In genomic region chr2:42971947-42972736, GRCh38 we compare ENCODE assay signal across 17 cellular contexts.
DNase-seq lines count a peak whose midpoint lies in the region; ATAC-seq and TF ChIP-seq lines count a peak whose summit lies in the region.
"Had no signal": no experiment of that assay in that cellular context is flagged by ENCODE, and none has a peak within 500 bp of the region (broad histone marks: within the 10 kb centered on the region; RNA-seq: fewer than 3 reads in every experiment).

No MANE protein-coding gene starts in this region.

- no peak for TF ChIP-seq CTCF in CD4-positive, alpha-beta T cell (IDR thresholded peaks at IDR 0.05)

- no peaks in the 10 kb centered on the region for H3K27me3 Mint-ChIP-seq in activated CD4-positive, alpha-beta T cell treated with anti-CD3 and anti-CD28 coated beads for 36 hours
- H3K27me3 Mint-ChIP-seq in CD4-positive, alpha-beta T cell, result no peaks in the 10 kb centered on the region
- H3K27me3 Mint-ChIP-seq: type B pancreatic cell had no signal

- H3K9me3 ChIP-seq in CD4-positive, alpha-beta T cell (ENCODE audit: control insufficient read depth, low read length), result no peaks in the 10 kb centered on the region
- H3K9me3 ChIP-seq: A549, ascending aorta had no signal

- no peaks in the 10 kb centered on the region for H3K27me3 ChIP-seq in CD4-positive, alpha-beta T cell (ENCODE audit: control insufficient read depth, insufficient read depth, low read length)
- H3K27me3 ChIP-seq: ascending aorta had no signal

- no peaks in the 10 kb centered on the region for H3K9me3 Mint-ChIP-seq in activated CD4-positive, alpha-beta T cell treated with anti-CD3 and anti-CD28 coated beads for 36 hours (ENCODE audit: low read depth)
- no peaks in the 10 kb centered on the region for H3K9me3 Mint-ChIP-seq in CD4-positive, alpha-beta T cell
- H3K9me3 Mint-ChIP-seq: neural crest cell had no signal

- intact Hi-C loops in activated CD4-positive, alpha-beta T cell treated with anti-CD3 and anti-CD28 coated beads for 36 hours (cut with DNase I, micrococcal nuclease), result loop anchor here in 1 of 2 experiments (10.0 kb wide), 1 partner anchor 153 kb away; no protein-coding TSS in a partner anchor
- intact Hi-C loops in CD4-positive, alpha-beta T cell (cut with DNase I, micrococcal nuclease), result loop anchor here in 1 of 2 experiments (10.0 kb wide), 1 partner anchor 153 kb away; no protein-coding TSS in a partner anchor

- H3K36me3 Mint-ChIP-seq in activated CD4-positive, alpha-beta T cell treated with anti-CD3 and anti-CD28 coated beads for 36 hours (ENCODE audit: low read depth), result no peaks in the 10 kb centered on the region
- no peaks in the 10 kb centered on the region for H3K36me3 Mint-ChIP-seq in CD4-positive, alpha-beta T cell (ENCODE audit: low read depth)
- H3K36me3 Mint-ChIP-seq: type B pancreatic cell had no signal

- H3K27ac ChIP-seq in epithelial cell of prostate, result peak overlapping the region; percentile 55
- no peak overlapping the region for H3K27ac ChIP-seq in CD4-positive, alpha-beta T cell (ENCODE audit: low read depth, low read length)
- H3K27ac ChIP-seq: ascending aorta, left ventricle myocardium inferior had no signal

- CTCF ChIA-PET in activated CD4-positive, alpha-beta T cell treated with anti-CD3 and anti-CD28 coated beads for 36 hours (lab: Charles Lee), result interaction anchor here (1.0 to 1.1 kb wide), 2 partner anchors 52 to 144 kb away, joined by 3 read pairs; no protein-coding TSS in a partner anchor
- CTCF ChIA-PET in CD4-positive, alpha-beta T cell (lab: Charles Lee), result no interaction called here

- no peak for DNase-seq in activated CD4-positive, alpha-beta T cell treated with anti-CD3 and anti-CD28 coated beads for 36 hours
- DNase-seq in activated CD4-positive, alpha-beta T cell treated with anti-CD3 and anti-CD28 coated beads for 4 hours, result no peak
- peak; percentile 51 for DNase-seq in MV-4-11 (lab: John Stamatoyannopoulos, UW)
- peak; percentile 50 for DNase-seq in epithelial cell of prostate (ENCODE audit: low read depth, low spot score)
- DNase-seq in renal cortical epithelial cell (ENCODE audit: low read depth), result peak; percentile 33
- no peak for DNase-seq in CD4-positive, alpha-beta T cell
- no peak for DNase-seq in occipital lobe (lab: John Stamatoyannopoulos, UW)
- DNase-seq: DMS 273 treated with DMSO at 0.1 percent for 48 hours; effector CD8-positive, alpha-beta T cell; left ventricle myocardium inferior; NCI-H1105; stimulated activated CD4-positive, alpha-beta T cell treated with anti-CD3 and anti-CD28 coated beads, Interleukin-12 subunit alpha, Interleukin-12 subunit beta, amount 100 ng/mL, for 4 hours had no signal

- H3K27ac Mint-ChIP-seq in activated CD4-positive, alpha-beta T cell treated with anti-CD3 and anti-CD28 coated beads for 36 hours, result no peak overlapping the region
- no peak overlapping the region for H3K27ac Mint-ChIP-seq in CD4-positive, alpha-beta T cell

- H3K4me3 Mint-ChIP-seq in activated CD4-positive, alpha-beta T cell treated with anti-CD3 and anti-CD28 coated beads for 36 hours, result no peak overlapping the region
- no peak overlapping the region for H3K4me3 Mint-ChIP-seq in CD4-positive, alpha-beta T cell
- H3K4me3 Mint-ChIP-seq: neural crest cell, type B pancreatic cell had no signal

- peak; percentile 61 for ATAC-seq in activated CD4-positive, alpha-beta T cell treated with anti-CD3 and anti-CD28 coated beads for 36 hours
- no peak for ATAC-seq in HG03439 (IDR thresholded peaks at IDR 0.05; ENCODE audit: unreplicated experiment)
- ATAC-seq in CD4-positive, alpha-beta T cell (ENCODE audit: poor library complexity), result no peak
- ATAC-seq: A549 had no signal

- POLR2A ChIA-PET in activated CD4-positive, alpha-beta T cell treated with anti-CD3 and anti-CD28 coated beads for 36 hours (lab: Charles Lee), result no interaction called here
- POLR2A ChIA-PET in CD4-positive, alpha-beta T cell (lab: Charles Lee), result no interaction called here

- H3K4me1 Mint-ChIP-seq in activated CD4-positive, alpha-beta T cell treated with anti-CD3 and anti-CD28 coated beads for 36 hours, result peaks cover 9% of the 10 kb centered on the region
- H3K4me1 Mint-ChIP-seq in CD4-positive, alpha-beta T cell (ENCODE audit: low read depth), result peaks cover 3% of the 10 kb centered on the region

Comparison
In these comparisons a context has a peak if more than half of its experiments do, and no peak if none do; other contexts are left out.
1. DNase-seq: peak in MV-4-11 (single experiment), epithelial cell of prostate (single experiment) and renal cortical epithelial cell (single experiment); none in activated CD4-positive, alpha-beta T cell treated with anti-CD3 and anti-CD28 coated beads for 36 hours (single experiment), activated CD4-positive, alpha-beta T cell treated with anti-CD3 and anti-CD28 coated beads for 4 hours (0 of 2), CD4-positive, alpha-beta T cell (0 of 10) and occipital lobe (single experiment).